ENCODE assay signal across 11 cellular contexts in the genomic region with DNA sequence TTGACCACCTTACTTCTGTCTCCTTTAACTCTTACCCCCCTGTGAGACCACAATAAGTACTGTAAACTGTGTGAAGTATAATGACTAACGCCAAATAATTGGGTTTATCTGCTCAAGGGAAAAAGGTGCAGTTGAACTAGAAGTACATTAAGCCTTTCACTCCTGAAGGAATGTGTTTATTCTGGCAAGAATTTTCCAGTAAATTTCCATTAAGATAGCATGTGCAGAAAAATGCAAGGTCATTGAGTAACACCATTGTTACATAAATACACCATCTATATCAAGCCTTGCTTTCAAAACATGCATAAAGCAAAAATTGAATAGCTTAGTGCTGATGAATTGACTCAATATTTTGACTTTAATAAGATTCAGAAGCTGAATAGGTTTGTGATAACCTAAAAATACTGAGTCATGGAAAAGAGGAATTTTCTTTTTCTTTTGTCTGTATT.
DNase-seq lines count a peak whose midpoint lies in the region; ATAC-seq and TF ChIP-seq lines count a peak whose summit lies in the region.
"Had no signal": no experiment of that assay in that cellular context is flagged by ENCODE, and none has a peak within 500 bp of the region (broad histone marks: within the 10 kb centered on the region; RNA-seq: fewer than 3 reads in every experiment).

No MANE protein-coding gene starts in this region.

- intact Hi-C loops in Panc1 (cut with micrococcal nuclease; ENCODE audit: unreplicated experiment), result loop anchor here (2.0 kb wide), 1 partner anchor 36 kb away; no protein-coding TSS in a partner anchor

- no peak overlapping the region for H3K4me3 ChIP-seq in Panc1 (ENCODE audit: low read depth in 2 of 2, low read length in 2 of 2)

- POLR2A ChIA-PET in Panc1 (lab: Charles Lee), result interaction anchor here (0.6 to 0.7 kb wide), 2 partner anchors 43 to 343 kb away, joined by 3 to 4 read pairs; no protein-coding TSS in a partner anchor

- ATAC-seq in Panc1 (peak; percentile 70), omental fat pad (ENCODE audit: low FRiP score) (peak; percentile 54), HG02884 (IDR thresholded peaks at IDR 0.05; ENCODE audit: unreplicated experiment) (no peak)

- no peaks in the 10 kb centered on the region for H3K27me3 ChIP-seq in Panc1 (ENCODE audit: control insufficient read depth, insufficient read depth, low read length)

- in situ Hi-C loops in Panc1 (cut with HindIII; ENCODE audit: low pct_unique_long_range_greater_than_20kb, low sequenced_read_pairs), result no loop called here

- no peaks in the 10 kb centered on the region for H3K9me3 ChIP-seq in Panc1 (ENCODE audit: control insufficient read depth, insufficient read depth, low read depth, low read length)

- TF ChIP-seq CTCF in Panc1 (IDR thresholded peaks at IDR 0.05), result no peak
- TF ChIP-seq CTCF in omental fat pad (IDR thresholded peaks at IDR 0.05), result no peak

- H3K27ac ChIP-seq in Panc1 (ENCODE audit: low read length) (peak overlapping the region; percentile 82), epithelial cell of prostate (peak overlapping the region; percentile 59)

- BruUV-seq in Panc1 (replicated peaks; lab: Mats Ljungman, UMichigan), result no TSS peak

- peak; percentile 76 for DNase-seq in EL
- DNase-seq in Panc1 (ENCODE audit: low read depth, low spot score), result no peak
- no peak for DNase-seq in epithelial cell of prostate (ENCODE audit: low read depth, low spot score)
- DNase-seq in omental fat pad (ENCODE audit: low spot score), result no peak
- no peak for DNase-seq in AG08396 (ENCODE audit: low spot score)
- DNase-seq in NCI-H82 (lab: John Stamatoyannopoulos, UW), result no peak
- DNase-seq in islet precursor cell, result no peak
- DNase-seq: activated CD4-positive, alpha-beta T cell treated with anti-CD3 and anti-CD28 coated beads for 1 hour; activated gamma-delta T cell; NCI-H187 treated with DMSO at 0.1 percent for 48 hours had no signal

- CTCF ChIA-PET in Panc1 (lab: Charles Lee), result interaction anchor here (0.7 kb wide), 1 partner anchor 371 kb away, joined by 5 read pairs; no protein-coding TSS in a partner anchor

- H3K4me1 ChIP-seq in Panc1 (ENCODE audit: control insufficient read depth, insufficient read depth, low read length), result peaks cover 30% of the 10 kb centered on the region

- no peaks in the 10 kb centered on the region for H3K36me3 ChIP-seq in Panc1 (ENCODE audit: control insufficient read depth, insufficient read depth, low read length)
